Comparison of ENCODE assay signal across 8 cellular contexts in genomic region chr4:2961411-2962098, GRCh38. TPM values are rescaled to one million over a fixed set of nuclear protein-coding genes. Genes with fewer than 3 reads are reported as not detected.
DNase-seq lines count a peak whose midpoint lies in the region; ATAC-seq, FAIRE-seq and TF ChIP-seq lines count a peak whose summit lies in the region.

No MANE protein-coding gene starts in this region.

- H3K4me2 ChIP-seq in keratinocyte (ENCODE audit: control insufficient read depth, extremely low read depth, insufficient read depth, low read depth, low read length) = peak overlapping the region; percentile 88

- H3K9me3 ChIP-seq in keratinocyte (ENCODE audit: control insufficient read depth, low read depth, low read length) (no peaks in the 10 kb centered on the region), transverse colon (no peaks in the 10 kb centered on the region), uterus (no peaks in the 10 kb centered on the region)

- H3K27ac Mint-ChIP-seq in activated CD8-positive, alpha-beta memory T cell treated with anti-CD3 and anti-CD28 coated beads, Interleukin-2, amount 10 ng/mL, durations not matched to agents 7 days and 5 days = peak overlapping the region; percentile 77

- H3K79me2 ChIP-seq in ACC112 (ENCODE audit: control insufficient read depth, insufficient read depth, low read length, unreplicated experiment) = peaks cover 56% of the 10 kb centered on the region
- H3K79me2 ChIP-seq in keratinocyte (ENCODE audit: control insufficient read depth, insufficient read depth, low read length) = peaks cover 61% of the 10 kb centered on the region

- FAIRE-seq in keratinocyte (lab: Jason Lieb, UNC) = no peak

- H3K36me3 Mint-ChIP-seq in activated CD8-positive, alpha-beta memory T cell treated with anti-CD3 and anti-CD28 coated beads, Interleukin-2, amount 10 ng/mL, durations not matched to agents 7 days and 5 days = peaks cover 26% of the 10 kb centered on the region

- H3K36me3 ChIP-seq in ACC112 (ENCODE audit: insufficient read depth, low read length) = peaks cover 13% of the 10 kb centered on the region
- peaks cover 9 to 33% of the 10 kb centered on the region in 2 experiments for H3K36me3 ChIP-seq in keratinocyte (ENCODE audit: control insufficient read depth in 2 of 2, extremely low read depth in 1 of 2, insufficient read depth in 2 of 2, low read length in 2 of 2)
- H3K36me3 ChIP-seq in transverse colon = peaks cover 0 to 11% (median 7%) of the 10 kb centered on the region in 4 donors
- H3K36me3 ChIP-seq in uterus = no peaks in the 10 kb centered on the region

- H3K27me3 Mint-ChIP-seq in activated CD8-positive, alpha-beta memory T cell treated with anti-CD3 and anti-CD28 coated beads, Interleukin-2, amount 10 ng/mL, durations not matched to agents 7 days and 5 days = peaks cover 7% of the 10 kb centered on the region

- peaks cover 22% of the 10 kb centered on the region for H3K4me1 ChIP-seq in ACC112 (ENCODE audit: control insufficient read depth, insufficient read depth, low read length, unreplicated experiment)
- H3K4me1 ChIP-seq in keratinocyte (ENCODE audit: control insufficient read depth, extremely low read depth, insufficient read depth, low read length) = peaks cover 14% of the 10 kb centered on the region
- H3K4me1 ChIP-seq in transverse colon = peaks cover 3 to 26% (median 20%) of the 10 kb centered on the region in 4 donors
- H3K4me1 ChIP-seq in uterus = peaks cover 0 to 6% of the 10 kb centered on the region in 2 donors

- TF ChIP-seq CTCF in keratinocyte (optimal IDR thresholded peaks at IDR 0.05 in 1 of 3, IDR thresholded peaks at IDR 0.05 in 1 of 3, conservative IDR thresholded peaks at IDR 0.05 in 1 of 3; ENCODE audit: extremely low read depth in 1 of 3, insufficient read depth in 2 of 3, low read length in 3 of 3) = no peak
- no peak for TF ChIP-seq CTCF in transverse colon (IDR thresholded peaks at IDR 0.05)
- no peak for TF ChIP-seq CTCF in uterus (IDR thresholded peaks at IDR 0.05)

- peaks cover 53% of the 10 kb centered on the region for H3K4me1 Mint-ChIP-seq in activated CD8-positive, alpha-beta memory T cell treated with anti-CD3 and anti-CD28 coated beads, Interleukin-2, amount 10 ng/mL, durations not matched to agents 7 days and 5 days

- H2AFZ ChIP-seq in ACC112 (ENCODE audit: low read length, unreplicated experiment) (no peak overlapping the region), keratinocyte (ENCODE audit: control insufficient read depth, low read length) (no peak overlapping the region)

- H3K27ac ChIP-seq in ACC112 (ENCODE audit: low read depth, low read length) = no peak overlapping the region
- peak overlapping the region; percentile 94 for H3K27ac ChIP-seq in keratinocyte (ENCODE audit: control insufficient read depth, insufficient read depth, low read length)
- H3K27ac ChIP-seq in transverse colon = peak overlapping the region; percentile 87 to 92 (median 89)
- peak overlapping the region in 1 of 2 donors; percentile 62 for H3K27ac ChIP-seq in uterus

- in situ Hi-C loops in transverse colon (cut with MboI; ENCODE audit: low pct_ligation_motif_present in 1 of 4, low pct_unique_long_range_greater_than_20kb in 1 of 4, low sequenced_read_pairs in 3 of 4) = no loop called here

- ATAC-seq in HG03378 (IDR thresholded peaks at IDR 0.05; ENCODE audit: unreplicated experiment) = peak; percentile 1
- peak; percentile 13 for ATAC-seq in activated CD8-positive, alpha-beta memory T cell treated with anti-CD3 and anti-CD28 coated beads, Interleukin-2, amount 10 ng/mL, durations not matched to agents 7 days and 5 days
- ATAC-seq in GM18868 (IDR thresholded peaks at IDR 0.05; ENCODE audit: unreplicated experiment) = no peak

- CTCF ChIA-PET in activated CD8-positive, alpha-beta memory T cell treated with anti-CD3 and anti-CD28 coated beads, Interleukin-2, amount 10 ng/mL, durations not matched to agents 7 days and 5 days (lab: Charles Lee) = interaction anchor here (1.1 to 3.8 kb wide), 8 partner anchors 7 to 113 kb away, joined by 3 to 25 read pairs (median 5); partner anchors contain the start of genes HTT and HTT-AS

- intact Hi-C loops in transverse colon (cut with DNase I; ENCODE audit: low total_unique reads) (no loop called here), uterus (cut with DNase I; ENCODE audit: low total_unique reads) (no loop called here)

- peak; percentile 64 for DNase-seq in activated CD8-positive, alpha-beta memory T cell treated with anti-CD3 and anti-CD28 coated beads, Interleukin-2, amount 10 ng/mL, durations not matched to agents 7 days and 5 days
- no peak for DNase-seq in keratinocyte (ENCODE audit: low read depth, low spot score)
- DNase-seq in transverse colon = no peak
- DNase-seq in stimulated activated CD4-positive, alpha-beta T cell treated with anti-CD3 and anti-CD28 coated beads, Interleukin-12 subunit alpha, Interleukin-12 subunit beta, amount 100 ng/mL, for 4 hours = no peak
- no peak for DNase-seq in uterus

- H3K4me3 ChIP-seq in ACC112 (ENCODE audit: low read depth, low read length) (peak overlapping the region; percentile 95), keratinocyte (ENCODE audit: control insufficient read depth in 2 of 3, extremely low read depth in 1 of 3, insufficient read depth in 2 of 3, low read depth in 1 of 3, low read length in 3 of 3) (peak overlapping the region; percentile 82 to 96 (median 95)), transverse colon (peak overlapping the region in 3 of 4 donors; percentile 85 to 94 (median 90)), uterus (peak overlapping the region in 1 of 2 donors; percentile 86)

- dilution Hi-C loops in keratinocyte (cut with MboI; ENCODE audit: extremely low pct_ligation_motif_present, low sequenced_read_pairs) = no loop called here

- WGBS in transverse colon (ENCODE audit: low coverage in 1 of 2), 2 donors = 30 to 50% methylated on average over 6 to 15 of the region's 15 CpGs

- H3K9me1 ChIP-seq in keratinocyte (ENCODE audit: control insufficient read depth, extremely low read depth, insufficient read depth, low read length) = no peaks in the 10 kb centered on the region

- H3K27me3 ChIP-seq in ACC112 (ENCODE audit: insufficient read depth, low read length) (no peaks in the 10 kb centered on the region), keratinocyte (ENCODE audit: control insufficient read depth, extremely low read depth, insufficient read depth, low read length) (no peaks in the 10 kb centered on the region), transverse colon (no peaks in the 10 kb centered on the region), uterus (no peaks in the 10 kb centered on the region)

- H4K20me1 ChIP-seq in keratinocyte (ENCODE audit: control insufficient read depth, extremely low read depth, insufficient read depth, low read length) = peaks cover 21% of the 10 kb centered on the region

- no peaks in the 10 kb centered on the region for H3K9me3 Mint-ChIP-seq in activated CD8-positive, alpha-beta memory T cell treated with anti-CD3 and anti-CD28 coated beads, Interleukin-2, amount 10 ng/mL, durations not matched to agents 7 days and 5 days (ENCODE audit: low read depth)

- no peak for TF ChIP-seq POLR2A in transverse colon (IDR thresholded peaks at IDR 0.05)
- no peak for TF ChIP-seq POLR2A in uterus (IDR thresholded peaks at IDR 0.05)

- H3K9ac ChIP-seq in keratinocyte (ENCODE audit: control insufficient read depth, extremely low read depth, insufficient read depth, low read length) = peak overlapping the region; percentile 99

- peak overlapping the region; percentile 78 for H3K4me3 Mint-ChIP-seq in activated CD8-positive, alpha-beta memory T cell treated with anti-CD3 and anti-CD28 coated beads, Interleukin-2, amount 10 ng/mL, durations not matched to agents 7 days and 5 days

- no peak for TF ChIP-seq EP300 in transverse colon (IDR thresholded peaks at IDR 0.05; ENCODE audit: low read depth)

RNA-seq across cellular contexts. Expression of gene NOP14, which starts 1.7 kb away (rescaled TPM):
- 10 to 100 TPM; 47.9 to 81.0 TPM for total RNA-seq in activated CD8-positive, alpha-beta memory T cell treated with anti-CD3 and anti-CD28 coated beads, Interleukin-2, amount 10 ng/mL, durations not matched to agents 7 days and 5 days
- polyA plus RNA-seq in keratinocyte = 9.6 to 24.7 TPM (median 21.8 TPM) in 3 replicates
- 56.8 TPM for polyA plus RNA-seq in keratinocyte (2011; ENCODE audit: low read depth)
- polyA plus RNA-seq in keratinocyte (2011; cell fraction: cytosol; rRNA removed) = 20.2 and 22.1 TPM in 2 replicates
- 24.9 and 28.4 TPM in 2 replicates for polyA plus RNA-seq in keratinocyte (2011; cell fraction: nucleus; rRNA removed)
- polyA plus RNA-seq in keratinocyte (2012; ENCODE audit: low replicate concordance) = 36.4 and 41.2 TPM in 2 replicates
- polyA minus RNA-seq in keratinocyte = 8.3 to 22.6 TPM (median 22.1 TPM) in 3 replicates
- polyA minus RNA-seq in keratinocyte (2011; cell fraction: cytosol; rRNA and poly(A)+ RNA removed) = 15.3 TPM
- polyA minus RNA-seq in keratinocyte (2011; cell fraction: nucleus; rRNA and poly(A)+ RNA removed) = 12.2 and 17.5 TPM in 2 replicates
- total RNA-seq in transverse colon = 10 to 100 TPM in 2 of 4 donors, 1 to 10 TPM in 2; 8.6 to 43.0 (median 12.8) TPM
- total RNA-seq in uterus = 10 to 100 TPM in 3 of 4 donors, 1 to 10 TPM in 1; 2.0 to 22.5 (median 13.0) TPM

RNA-seq across cellular contexts. Expression of gene GRK4, which starts 1.8 kb away (rescaled TPM):
- total RNA-seq in activated CD8-positive, alpha-beta memory T cell treated with anti-CD3 and anti-CD28 coated beads, Interleukin-2, amount 10 ng/mL, durations not matched to agents 7 days and 5 days = 1 to 10 TPM; 3.0 to 4.4 TPM
- 3.8 to 4.8 TPM (median 4.3 TPM) in 3 replicates for polyA plus RNA-seq in keratinocyte
- 3.9 TPM for polyA plus RNA-seq in keratinocyte (2011; ENCODE audit: low read depth)
- polyA plus RNA-seq in keratinocyte (2011; cell fraction: cytosol; rRNA removed) = 4.5 and 5.3 TPM in 2 replicates
- 6.7 and 7.2 TPM in 2 replicates for polyA plus RNA-seq in keratinocyte (2011; cell fraction: nucleus; rRNA removed)
- polyA plus RNA-seq in keratinocyte (2012; ENCODE audit: low replicate concordance) = 3.2 and 7.4 TPM in 2 replicates
- polyA minus RNA-seq in keratinocyte = 1.4 to 4.9 TPM (median 4.2 TPM) in 3 replicates
- polyA minus RNA-seq in keratinocyte (2011; cell fraction: cytosol; rRNA and poly(A)+ RNA removed) = 4.2 TPM
- 2.1 and 4.0 TPM in 2 replicates for polyA minus RNA-seq in keratinocyte (2011; cell fraction: nucleus; rRNA and poly(A)+ RNA removed)
- total RNA-seq in transverse colon = 1 to 10 TPM; 2.5 to 7.9 (median 4.1) TPM
- 1 to 10 TPM in 3 of 4 donors, not detected in 1; 1.0 to 9.4 (median 6.0) TPM for total RNA-seq in uterus
